Comparison of ENCODE assay signal across 24 cellular contexts in the genomic region with DNA sequence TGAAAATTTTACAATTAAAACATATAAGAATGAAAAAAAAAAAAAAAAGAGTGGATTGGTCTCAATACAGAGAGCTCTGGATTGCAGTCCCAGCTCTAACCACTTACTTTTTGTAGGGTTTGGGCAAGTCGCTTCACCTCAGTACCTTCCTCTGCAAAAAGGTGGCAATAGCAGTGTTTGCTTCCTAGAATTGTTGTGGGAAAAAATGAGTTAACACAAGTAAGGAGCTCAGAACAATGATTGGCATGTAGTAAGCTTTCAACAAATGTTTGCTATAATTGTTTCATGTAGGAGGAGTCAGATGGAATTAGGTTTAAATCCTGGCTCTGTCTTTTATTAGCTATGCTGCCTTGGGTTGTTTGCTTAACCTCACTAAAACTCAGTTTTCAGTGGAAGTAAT.
DNase-seq lines count a peak whose midpoint lies in the region; ATAC-seq and TF ChIP-seq lines count a peak whose summit lies in the region.
"Had no signal": no experiment of that assay in that cellular context is flagged by ENCODE, and none has a peak within 500 bp of the region (broad histone marks: within the 10 kb centered on the region; RNA-seq: fewer than 3 reads in every experiment).

No MANE protein-coding gene starts in this region.

- no peak for TF ChIP-seq RAD21 in SK-N-SH (IDR thresholded peaks at IDR 0.05; ENCODE audit: low read length)

- H3K36me3 ChIP-seq in SK-N-SH (replicated peaks in 1 of 2; ENCODE audit: control insufficient read depth in 1 of 2, insufficient read depth in 2 of 2, low read length in 1 of 2) (no peaks in the 10 kb centered on the region), spleen (no peaks in the 10 kb centered on the region)
- H3K36me3 ChIP-seq: heart left ventricle, upper lobe of right lung had no signal

- H3K9me3 ChIP-seq in SK-N-SH (no peaks in the 10 kb centered on the region), spleen (peaks cover 0 to 4% (median 0%) of the 10 kb centered on the region in 8 donors)
- H3K9me3 ChIP-seq: A549, heart left ventricle, upper lobe of right lung had no signal

- ATAC-seq in SK-N-SH treated with all-trans-retinoic acid at 6 μM for 48 hours, result peak; percentile 48
- ATAC-seq in GM19455 (IDR thresholded peaks at IDR 0.05; ENCODE audit: unreplicated experiment), result no peak
- ATAC-seq in GM19324 (IDR thresholded peaks at IDR 0.05; ENCODE audit: low FRiP score, unreplicated experiment), result no peak
- ATAC-seq: HCT116; HepG2; natural killer cell treated with Interleukin-12 subunit alpha and Interleukin-12 subunit beta and Interleukin-15 and Interleukin-18, amount 100 ng/mL, for 72 hours; T-cell; upper lobe of right lung had no signal

- WGBS in SK-N-SH (ENCODE audit: low lambda C conversion rate), result 100% methylated on average over 1 of the region's 1 CpG
- 40 to 93% (median 86%) methylated on average over 1 of the region's 1 CpG for WGBS in spleen, 5 donors

- no peak for DNase-seq in SK-N-SH
- peak; percentile 32 for DNase-seq in M059J (ENCODE audit: low read depth)
- no peak for DNase-seq in epithelial cell of proximal tubule (ENCODE audit: low read depth)
- peak; percentile 71 for DNase-seq in renal cortical epithelial cell (ENCODE audit: low read depth)
- DNase-seq in spleen, result no peak
- DNase-seq: activated CD4-positive, alpha-beta T cell treated with anti-CD3 and anti-CD28 coated beads, Interleukin-2, amount 50 U/mL, for 1 hour; activated gamma-delta T cell; C1 segment of cervical spinal cord; DMS 273 treated with DMSO at 0.1 percent for 48 hours; heart left ventricle; mesenchymal stem cell; NCI-H187 treated with DMSO at 0.1 percent for 48 hours; NCI-H345; small intestine; stimulated activated CD4-positive, alpha-beta T cell treated with anti-CD3 and anti-CD28 coated beads, Interleukin-4, amount 100 ng/mL, for 24 hours; T-cell; upper lobe of right lung had no signal

- TF ChIP-seq CTCF in SK-N-SH (IDR thresholded peaks at IDR 0.05), result no peak
- TF ChIP-seq CTCF in epithelial cell of proximal tubule (conservative IDR thresholded peaks at IDR 0.05; ENCODE audit: low read depth, low read length), result peak; percentile 8
- TF ChIP-seq CTCF in spleen (IDR thresholded peaks at IDR 0.05 in 8 of 11, conservative IDR thresholded peaks at IDR 0.05 in 3 of 11), result no peak

- no peak overlapping the region for H3K27ac ChIP-seq in SK-N-SH (ENCODE audit: low read depth in 2 of 2, low read length in 1 of 2)
- H3K27ac ChIP-seq in spleen, result peak overlapping the region in 3 of 8 donors; percentile 12 to 58 (median 40)
- H3K27ac ChIP-seq: upper lobe of right lung had no signal

- no peaks in the 10 kb centered on the region for H3K9me2 ChIP-seq in SK-N-SH

- H3K79me2 ChIP-seq in SK-N-SH (ENCODE audit: insufficient read depth), result no peaks in the 10 kb centered on the region

- no peak overlapping the region for H3K4me2 ChIP-seq in SK-N-SH
- H3K4me2 ChIP-seq: A549 had no signal

- CTCF ChIA-PET in SK-N-SH (lab: Yijun Ruan, JAX), result interaction anchor here (1.1 kb wide), 1 partner anchor 61 kb away, joined by 3 read pairs; no protein-coding TSS in a partner anchor

- no peak for TF ChIP-seq POLR2A in spleen (IDR thresholded peaks at IDR 0.05)

- H3K4me3 ChIP-seq in SK-N-SH (ENCODE audit: low read depth in 2 of 2, low read length in 1 of 2) (no peak overlapping the region), epithelial cell of proximal tubule (ENCODE audit: low read depth, low read length) (no peak overlapping the region), spleen (no peak overlapping the region)
- H3K4me3 ChIP-seq: A549, heart left ventricle, upper lobe of right lung had no signal

- H3K27me3 ChIP-seq in SK-N-SH (ENCODE audit: insufficient read depth) (no peaks in the 10 kb centered on the region), spleen (replicated peaks in 1 of 7) (no peaks in the 10 kb centered on the region)
- H3K27me3 ChIP-seq: heart left ventricle, upper lobe of right lung had no signal

- POLR2A ChIA-PET in SK-N-SH (lab: Yijun Ruan, JAX), result no interaction called here

- intact Hi-C loops in spleen (cut with DNase I; ENCODE audit: low total_unique reads), result no loop called here

- H3F3A ChIP-seq in SK-N-SH (replicated peaks; ENCODE audit: insufficient read depth), result no peaks in the 10 kb centered on the region

- TF ChIP-seq EP300 in SK-N-SH (IDR thresholded peaks at IDR 0.05; ENCODE audit: borderline replicate concordance in 1 of 2, low read depth in 1 of 2, low read length in 1 of 2), result no peak

- no peak overlapping the region for H3K9ac ChIP-seq in SK-N-SH

- H3K4me1 ChIP-seq in SK-N-SH (ENCODE audit: control insufficient read depth in 1 of 2, insufficient read depth in 2 of 2, low read depth in 1 of 2, low read length in 1 of 2), result peaks cover 3 to 13% of the 10 kb centered on the region in 2 experiments; a peak in 3 of 4 replicates
- peaks cover 0 to 14% (median 0%) of the 10 kb centered on the region in 6 donors for H3K4me1 ChIP-seq in spleen

- no peaks in the 10 kb centered on the region for H4K20me1 ChIP-seq in SK-N-SH (ENCODE audit: insufficient read depth)

- no peak overlapping the region for H2AFZ ChIP-seq in SK-N-SH (ENCODE audit: low read depth)

TF ChIP-seq in SK-N-SH treated with all-trans-retinoic acid at 6 μM for 48 hours, 23 proteins besides CTCF, POLR2A, EP300 and RAD21 (continues in another document):
- TF ChIP-seq, protein P1, sequence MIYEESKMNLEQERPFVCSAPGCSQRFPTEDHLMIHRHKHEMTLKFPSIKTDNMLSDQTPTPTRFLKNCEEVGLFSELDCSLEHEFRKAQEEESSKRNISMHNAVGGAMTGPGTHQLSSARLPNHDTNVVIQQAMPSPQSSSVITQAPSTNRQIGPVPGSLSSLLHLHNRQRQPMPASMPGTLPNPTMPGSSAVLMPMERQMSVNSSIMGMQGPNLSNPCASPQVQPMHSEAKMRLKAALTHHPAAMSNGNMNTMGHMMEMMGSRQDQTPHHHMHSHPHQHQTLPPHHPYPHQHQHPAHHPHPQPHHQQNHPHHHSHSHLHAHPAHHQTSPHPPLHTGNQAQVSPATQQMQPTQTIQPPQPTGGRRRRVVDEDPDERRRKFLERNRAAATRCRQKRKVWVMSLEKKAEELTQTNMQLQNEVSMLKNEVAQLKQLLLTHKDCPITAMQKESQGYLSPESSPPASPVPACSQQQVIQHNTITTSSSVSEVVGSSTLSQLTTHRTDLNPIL (CRISPR knock-in tag; IDR thresholded peaks at IDR 0.05; ENCODE audit: low read depth), result no peak
- TF ChIP-seq ZNF8 (CRISPR knock-in tag; IDR thresholded peaks at IDR 0.05) (no peak), ARNTL (CRISPR knock-in tag; IDR thresholded peaks at IDR 0.05; ENCODE audit: borderline replicate concordance, low read depth) (no peak), ZC3H10 (CRISPR knock-in tag; IDR thresholded peaks at IDR 0.05) (no peak), OSR1 (CRISPR knock-in tag; IDR thresholded peaks at IDR 0.05) (no peak), RARB (CRISPR knock-in tag; IDR thresholded peaks at IDR 0.05) (no peak), CSDC2 (CRISPR knock-in tag; IDR thresholded peaks at IDR 0.05) (no peak), ZNF565 (CRISPR knock-in tag; conservative IDR thresholded peaks at IDR 0.05; ENCODE audit: low read depth) (no peak), BACH2 (CRISPR knock-in tag; IDR thresholded peaks at IDR 0.05; ENCODE audit: borderline replicate concordance) (no peak), ZFP3 (CRISPR knock-in tag; IDR thresholded peaks at IDR 0.05) (no peak), TCF4 (CRISPR knock-in tag; IDR thresholded peaks at IDR 0.05; ENCODE audit: borderline replicate concordance) (no peak)

TF ChIP-seq in SK-N-SH, 30 proteins besides CTCF, POLR2A, EP300 and RAD21:
- TF ChIP-seq SMC3 (IDR thresholded peaks at IDR 0.05; ENCODE audit: low read depth, low read length) (no peak), TAF1 (IDR thresholded peaks at IDR 0.05; ENCODE audit: borderline replicate concordance, low read depth, low read length) (no peak)

Comparison
In these comparisons a context has a peak if more than half of its experiments do, and no peak if none do; other contexts are left out.
1. DNase-seq: peak in M059J (single experiment) and renal cortical epithelial cell (single experiment); none in SK-N-SH (single experiment), epithelial cell of proximal tubule (single experiment) and spleen (single experiment).